ENCODE assay signal across 1 cellular context in the genomic region with DNA sequence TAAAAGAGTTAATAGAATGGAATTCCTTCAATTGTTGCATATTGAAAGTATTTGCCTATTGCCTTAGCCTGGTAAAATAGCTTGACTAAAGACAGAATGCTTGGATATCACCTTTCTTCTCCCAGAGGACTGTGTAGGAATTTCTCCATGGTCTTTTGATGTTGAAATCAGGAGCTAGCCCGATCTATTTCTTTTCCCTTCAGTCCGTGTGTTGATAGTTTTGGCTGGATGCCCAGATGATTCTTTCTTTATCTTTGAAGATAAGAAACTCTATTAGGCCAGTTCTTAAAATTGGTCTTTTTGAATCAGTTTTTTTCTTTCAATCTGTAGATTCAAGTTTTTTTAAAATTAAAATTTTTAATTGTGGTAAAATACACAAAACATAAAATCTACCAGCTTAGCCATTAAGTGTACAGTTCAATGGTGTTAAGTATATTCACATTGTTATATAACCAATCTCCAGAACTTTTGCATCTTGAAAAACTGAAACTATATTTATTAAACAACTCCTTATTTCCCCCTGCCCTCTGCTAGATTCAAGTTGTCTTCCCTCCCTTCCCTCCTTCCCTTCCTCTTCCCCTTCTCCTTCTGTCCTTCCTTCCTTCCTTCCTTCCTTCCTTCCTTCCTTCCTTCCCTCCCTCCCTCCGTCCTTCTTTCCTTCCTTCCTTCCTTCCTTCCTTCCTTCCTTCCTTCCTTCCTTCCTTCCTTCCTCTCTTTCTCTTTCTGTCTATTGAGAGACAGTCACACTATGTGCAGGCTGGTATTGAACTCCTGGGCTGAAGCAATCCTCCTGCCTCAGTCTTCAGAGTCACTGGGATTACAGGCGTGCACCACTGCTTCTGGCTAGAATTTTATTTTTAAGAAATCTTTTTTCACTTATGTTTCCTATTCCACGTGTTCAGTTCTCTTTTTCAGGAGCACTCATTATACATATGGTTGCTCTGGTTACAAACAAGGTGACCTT.
TF ChIP-seq lines count a peak whose summit lies in the region.

No MANE protein-coding gene starts in this region.

TF ChIP-seq in HEK293, 187 proteins besides CTCF, POLR2A, EP300 and RAD21 (continued from another document):
- TF ChIP-seq, protein P1, sequence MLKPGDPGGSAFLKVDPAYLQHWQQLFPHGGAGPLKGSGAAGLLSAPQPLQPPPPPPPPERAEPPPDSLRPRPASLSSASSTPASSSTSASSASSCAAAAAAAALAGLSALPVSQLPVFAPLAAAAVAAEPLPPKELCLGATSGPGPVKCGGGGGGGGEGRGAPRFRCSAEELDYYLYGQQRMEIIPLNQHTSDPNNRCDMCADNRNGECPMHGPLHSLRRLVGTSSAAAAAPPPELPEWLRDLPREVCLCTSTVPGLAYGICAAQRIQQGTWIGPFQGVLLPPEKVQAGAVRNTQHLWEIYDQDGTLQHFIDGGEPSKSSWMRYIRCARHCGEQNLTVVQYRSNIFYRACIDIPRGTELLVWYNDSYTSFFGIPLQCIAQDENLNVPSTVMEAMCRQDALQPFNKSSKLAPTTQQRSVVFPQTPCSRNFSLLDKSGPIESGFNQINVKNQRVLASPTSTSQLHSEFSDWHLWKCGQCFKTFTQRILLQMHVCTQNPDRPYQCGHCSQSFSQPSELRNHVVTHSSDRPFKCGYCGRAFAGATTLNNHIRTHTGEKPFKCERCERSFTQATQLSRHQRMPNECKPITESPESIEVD (tag by site-specific recombination; IDR thresholded peaks at IDR 0.05): peak; percentile 62
